ENCODE assay signal across 9 cellular contexts in the genomic region with DNA sequence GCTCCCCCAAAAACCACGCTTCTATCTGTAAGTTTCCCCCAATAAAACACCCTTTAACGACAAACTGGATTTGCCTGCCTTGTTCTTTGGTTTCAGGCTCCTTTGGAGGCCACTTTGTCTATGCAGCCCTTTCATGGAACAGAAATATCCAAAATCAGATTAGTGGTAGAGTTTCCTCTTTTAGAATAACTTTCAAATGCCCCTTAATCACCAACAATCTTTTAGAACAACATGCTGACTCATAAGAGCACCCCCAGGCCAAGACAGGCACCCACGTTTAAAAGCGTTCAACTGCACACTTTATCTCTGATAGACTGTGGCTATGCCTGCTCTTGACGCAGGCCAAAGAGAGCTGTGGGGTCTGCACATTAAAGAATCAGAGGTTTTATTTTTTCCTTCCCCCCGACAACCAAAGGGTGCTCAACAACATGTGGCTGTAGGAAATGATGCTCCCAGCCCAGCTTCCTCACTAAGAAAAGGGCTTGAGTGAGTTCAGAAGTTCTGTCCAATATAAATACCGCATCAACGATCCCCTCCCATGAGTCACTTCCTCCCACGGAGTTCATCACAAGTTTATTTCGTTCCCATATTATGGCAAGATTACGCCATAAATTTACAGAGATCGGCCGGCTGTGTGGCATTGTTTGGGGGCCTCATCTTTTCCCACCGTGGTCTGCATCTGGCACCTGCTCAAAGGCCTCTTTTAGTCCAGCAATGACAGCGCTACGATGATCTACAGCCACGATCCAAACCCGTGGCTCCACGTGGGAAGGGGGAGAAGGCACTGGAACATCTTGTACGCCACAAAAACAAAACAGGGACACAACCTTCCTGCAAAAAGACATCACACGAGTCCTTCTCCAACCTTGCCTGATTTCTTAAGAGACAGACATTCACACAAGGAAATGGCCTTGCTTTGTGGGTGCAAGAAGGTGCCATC.
DNase-seq lines count a peak whose midpoint lies in the region; ATAC-seq and TF ChIP-seq lines count a peak whose summit lies in the region.
"Had no signal": no experiment of that assay in that cellular context is flagged by ENCODE, and none has a peak within 500 bp of the region (broad histone marks: within the 10 kb centered on the region; RNA-seq: fewer than 3 reads in every experiment).

No MANE protein-coding gene starts in this region.

- H3K9ac ChIP-seq in mucosa of rectum (ENCODE audit: low read depth in 1 of 2, low read length in 2 of 2) = peak overlapping the region in 1 of 2 donors; percentile 35

- H3K27ac ChIP-seq in SJCRH30 (no peak overlapping the region), coronary artery (peak overlapping the region; percentile 74 to 85), mucosa of rectum (ENCODE audit: low read depth in 2 of 2, low read length in 2 of 2) (peak overlapping the region; percentile 64 to 82), urinary bladder (ENCODE audit: low read depth) (peak overlapping the region; percentile 88)

- CTCF ChIA-PET in GM10248 (lab: Yijun Ruan, JAX) = no interaction called here

- peak; percentile 48 to 69 for DNase-seq in SJCRH30
- peak; percentile 82 for DNase-seq in coronary artery (ENCODE audit: low spot score)
- DNase-seq in DMS53 treated with DMSO at 0.1 percent for 48 hours (lab: John Stamatoyannopoulos, UW; ENCODE audit: unreplicated experiment) = no peak
- DNase-seq in GM10248 (ENCODE audit: extremely low spot score) = no peak
- DNase-seq: naive B cell had no signal

- ATAC-seq in GM18868 (IDR thresholded peaks at IDR 0.05; ENCODE audit: unreplicated experiment) (peak; percentile 63), HG03280 (IDR thresholded peaks at IDR 0.05; ENCODE audit: unreplicated experiment) (no peak)

- POLR2A ChIA-PET in GM10248 (lab: Yijun Ruan, JAX) = no interaction called here

- H3K4me3 ChIP-seq in SJCRH30 (no peak overlapping the region), coronary artery (peak overlapping the region; percentile 52), mucosa of rectum (ENCODE audit: low read length in 2 of 2) (no peak overlapping the region), urinary bladder (ENCODE audit: low read depth, low read length) (no peak overlapping the region)

- 19% methylated on average over 21 of the region's 21 CpGs for WGBS in urinary bladder

- no peaks in the 10 kb centered on the region for H3K36me3 ChIP-seq in SJCRH30
- peaks cover 8 to 21% of the 10 kb centered on the region in 2 donors for H3K36me3 ChIP-seq in mucosa of rectum (ENCODE audit: control insufficient read depth in 2 of 2, insufficient read depth in 2 of 2, low read length in 2 of 2)
- no peaks in the 10 kb centered on the region for H3K36me3 ChIP-seq in urinary bladder (ENCODE audit: insufficient read depth)

- H3K27me3 ChIP-seq in SJCRH30 (peaks cover 6% of the 10 kb centered on the region), mucosa of rectum (ENCODE audit: control insufficient read depth in 2 of 2, insufficient read depth in 2 of 2, low read length in 2 of 2) (no peaks in the 10 kb centered on the region)

- H3K4me1 ChIP-seq in SJCRH30 = peaks cover 12% of the 10 kb centered on the region
- H3K4me1 ChIP-seq in mucosa of rectum (ENCODE audit: control insufficient read depth in 2 of 2, insufficient read depth in 2 of 2, low read length in 2 of 2) = peaks cover 4 to 8% of the 10 kb centered on the region in 2 donors
- peaks cover 3% of the 10 kb centered on the region for H3K4me1 ChIP-seq in urinary bladder (ENCODE audit: insufficient read depth)

- TF ChIP-seq CTCF in coronary artery (IDR thresholded peaks at IDR 0.05) = no peak
- no peak for TF ChIP-seq CTCF in GM10248 (IDR thresholded peaks at IDR 0.05; ENCODE audit: control extremely low read depth, extremely low read depth, low read depth, missing control alignments)

- H3K9me3 ChIP-seq in SJCRH30 (replicated peaks) (no peaks in the 10 kb centered on the region), mucosa of rectum (ENCODE audit: control insufficient read depth in 2 of 2, low read length in 2 of 2) (no peaks in the 10 kb centered on the region)

Comparison
In these comparisons a context has a peak if more than half of its experiments do, and no peak if none do; other contexts are left out.
1. DNase-seq: peak in SJCRH30 (2 of 2) and coronary artery (single experiment); none in DMS53 treated with DMSO at 0.1 percent for 48 hours (single experiment) and GM10248 (single experiment).